In the genomic region with DNA sequence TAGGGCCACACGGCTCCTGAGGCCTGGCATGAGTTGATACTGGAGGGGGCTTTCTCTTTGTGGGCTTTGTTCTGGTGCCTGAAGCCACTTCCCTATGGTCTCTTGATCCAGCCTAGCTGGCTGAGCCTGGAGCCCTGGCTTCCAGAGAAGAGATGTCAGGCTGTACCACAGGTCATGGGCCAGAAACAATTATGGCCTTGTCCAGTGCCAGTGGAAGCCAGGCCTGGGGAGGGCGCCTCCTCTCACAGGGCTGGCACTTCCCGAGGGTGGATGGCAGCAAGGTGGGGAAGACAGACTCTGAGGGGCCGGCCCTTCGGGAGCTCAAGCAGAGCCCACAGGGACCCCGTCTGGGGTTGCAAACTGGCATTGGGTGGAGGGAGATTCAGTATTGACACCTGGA, we compare ENCODE assay signal across 18 cellular contexts.
"Had no signal": no experiment of that assay in that cellular context is flagged by ENCODE, and none has a peak within 500 bp of the region (broad histone marks: within the 10 kb centered on the region; RNA-seq: fewer than 3 reads in every experiment).

No MANE protein-coding gene starts in this region.

- H3K4me3 Mint-ChIP-seq: activated CD4-positive, alpha-beta memory T cell treated with anti-CD3 and anti-CD28 coated beads for 36 hours; activated CD8-positive, alpha-beta memory T cell treated with anti-CD3 and anti-CD28 coated beads, Interleukin-2, amount 10 ng/mL, durations not matched to agents 7 days and 5 days had no signal

- H3K27me3 ChIP-seq: body of pancreas, foreskin keratinocyte, pancreas, tibial artery, uterus had no signal

- H3K4me3 ChIP-seq: body of pancreas, pancreas, tibial artery, uterus had no signal

- H3K9me3 ChIP-seq: body of pancreas, pancreas, tibial artery, uterus had no signal

- H3K36me3 Mint-ChIP-seq: activated CD4-positive, alpha-beta memory T cell treated with anti-CD3 and anti-CD28 coated beads for 36 hours; activated CD8-positive, alpha-beta memory T cell treated with anti-CD3 and anti-CD28 coated beads, Interleukin-2, amount 10 ng/mL, durations not matched to agents 7 days and 5 days; stimulated activated memory B cell treated with anti-CD40 and anti-IgM and Interleukin-4, amounts not matched to agents 10 μg/mL and 1 μg/mL and 100 μg/mL, for 72 hours had no signal

- H3K27ac Mint-ChIP-seq: activated CD4-positive, alpha-beta memory T cell treated with anti-CD3 and anti-CD28 coated beads for 36 hours; stimulated activated memory B cell treated with anti-CD40 and anti-IgM and Interleukin-4, amounts not matched to agents 10 μg/mL and 1 μg/mL and 100 μg/mL, for 72 hours had no signal

- H3K36me3 ChIP-seq: pancreas, tibial artery, uterus had no signal

- H3K4me1 ChIP-seq: foreskin keratinocyte, uterus had no signal

- H3K27ac ChIP-seq: body of pancreas, foreskin keratinocyte, pancreas, uterus had no signal

- DNase-seq: activated CD4-positive, alpha-beta memory T cell treated with anti-CD3 and anti-CD28 coated beads for 36 hours; activated CD4-positive, CD25-positive, alpha-beta regulatory T cell treated with anti-CD3 and anti-CD28 coated beads, Interleukin-2, amount 50 U/mL, for 72 hours; activated CD8-positive, alpha-beta memory T cell treated with anti-CD3 and anti-CD28 coated beads, Interleukin-2, amount 10 ng/mL, durations not matched to agents 7 days and 5 days; activated naive CD4-positive, alpha-beta T cell treated with anti-CD3 and anti-CD28 coated beads, Interleukin-2, amount 50 U/mL, for 16 hours; activated T-cell treated with anti-CD3 and anti-CD28 coated beads, Interleukin-2, amount 50 U/mL, for 1 hour; amniotic stem cell; body of pancreas; cortex of kidney; effector CD8-positive, alpha-beta T cell; foreskin keratinocyte; kidney glomerular epithelial cell; stimulated activated CD4-positive, alpha-beta T cell treated with anti-CD3 and anti-CD28 coated beads, Interleukin-12 subunit alpha, Interleukin-12 subunit beta, amount 100 ng/mL, for 4 hours; stimulated activated CD4-positive, alpha-beta T cell treated with anti-CD3 and anti-CD28 coated beads, Interleukin-2, amount 100 ng/mL, for 24 hours; T1000; tibial artery; uterus had no signal

- FAIRE-seq: pancreas had no signal

- ATAC-seq: activated CD8-positive, alpha-beta memory T cell treated with anti-CD3 and anti-CD28 coated beads, Interleukin-2, amount 10 ng/mL, durations not matched to agents 7 days and 5 days; body of pancreas; foreskin keratinocyte; stimulated activated memory B cell treated with anti-CD40 and anti-IgM and Interleukin-4, amounts not matched to agents 10 μg/mL and 1 μg/mL and 100 μg/mL, for 72 hours had no signal

- H3K27me3 Mint-ChIP-seq: activated CD4-positive, alpha-beta memory T cell treated with anti-CD3 and anti-CD28 coated beads for 36 hours; stimulated activated memory B cell treated with anti-CD40 and anti-IgM and Interleukin-4, amounts not matched to agents 10 μg/mL and 1 μg/mL and 100 μg/mL, for 72 hours had no signal

- H3K9me3 Mint-ChIP-seq: activated CD4-positive, alpha-beta memory T cell treated with anti-CD3 and anti-CD28 coated beads for 36 hours; stimulated activated memory B cell treated with anti-CD40 and anti-IgM and Interleukin-4, amounts not matched to agents 10 μg/mL and 1 μg/mL and 100 μg/mL, for 72 hours had no signal
